Comparison of ENCODE assay signal across 1 cellular context in genomic region chr2:138028538-138028937, GRCh38.
TF ChIP-seq lines count a peak whose summit lies in the region.

No MANE protein-coding gene starts in this region.

TF ChIP-seq in GM12878, 131 proteins besides CTCF, POLR2A, EP300 and RAD21 (continued from another document):
- TF ChIP-seq MAX (IDR thresholded peaks at IDR 0.05; ENCODE audit: low read depth, low read length) (0 out of 2 replicates have a peak, but pooled peaks have one; percentile 23), TCF7 (IDR thresholded peaks at IDR 0.05; ENCODE audit: borderline replicate concordance) (no peak), JUNB (IDR thresholded peaks at IDR 0.05) (peak; percentile 57), NRF1 (conservative IDR thresholded peaks at IDR 0.05; ENCODE audit: low read depth, low read length) (no peak), SPI1 (IDR thresholded peaks at IDR 0.05; ENCODE audit: borderline replicate concordance, insufficient read depth, low read depth, low read length) (peak; percentile 55; the same call in 1 of the 2 replicates), ETV6 (conservative IDR thresholded peaks at IDR 0.05 in 1 of 2, IDR thresholded peaks at IDR 0.05 in 1 of 2; ENCODE audit: borderline replicate concordance in 1 of 2, low read depth in 1 of 2) (peak in 1 of 2 experiments; percentile 92; a peak in 2 of 4 replicates), YY1 (IDR thresholded peaks at IDR 0.05; ENCODE audit: low read depth, low read length) (peak; percentile 92), ASH2L (IDR thresholded peaks at IDR 0.05; ENCODE audit: borderline replicate concordance, low read depth) (no peak), ZNF687 (IDR thresholded peaks at IDR 0.05) (0 out of 2 replicates have a peak, but pooled peaks have one; percentile 25), IKZF2 (IDR thresholded peaks at IDR 0.05) (0 out of 4 replicates have a peak, but pooled peaks of 1 of the 2 experiments have one; percentile 15), TCF12 (IDR thresholded peaks at IDR 0.05; ENCODE audit: low read depth, low read length) (0 out of 2 replicates have a peak, but pooled peaks have one; percentile 15), IKZF1 (conservative IDR thresholded peaks at IDR 0.05) (peak; percentile 43; the same call in 1 of the 2 replicates), FOS (IDR thresholded peaks at IDR 0.05; ENCODE audit: borderline replicate concordance, extremely low read depth, insufficient read length) (no peak), RBBP5 (conservative IDR thresholded peaks at IDR 0.05) (no peak)
